ENCODE assay signal across 21 cellular contexts in the genomic region with DNA sequence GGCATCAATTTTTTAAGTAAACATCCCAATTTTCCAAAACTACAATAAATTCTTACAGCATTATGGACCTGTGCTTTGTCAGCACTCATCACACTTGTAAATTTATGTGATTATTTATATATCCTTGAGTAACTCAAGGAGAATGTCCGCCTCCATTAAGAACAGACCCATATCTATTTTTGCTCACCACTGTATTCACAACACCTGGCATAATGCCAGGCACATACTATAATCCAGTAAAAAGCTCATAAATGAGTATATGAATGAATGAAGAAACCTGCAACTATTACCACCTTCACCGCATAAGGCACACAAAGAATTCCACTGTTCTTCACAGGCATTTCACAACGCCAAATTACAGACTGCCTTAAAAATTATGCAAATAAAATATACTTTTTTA. TPM values are rescaled to one million over a fixed set of nuclear protein-coding genes. Genes with fewer than 3 reads are reported as not detected.
A peak's percentile ranks its signal among the peaks of the same experiment; 100 is the strongest.
DNase-seq lines count a peak whose midpoint lies in the region; ATAC-seq and TF ChIP-seq lines count a peak whose summit lies in the region.
"Had no signal": no experiment of that assay in that cellular context is flagged by ENCODE, and none has a peak within 500 bp of the region (broad histone marks: within the 10 kb centered on the region; RNA-seq: fewer than 3 reads in every experiment).

No MANE protein-coding gene starts in this region.

- H3K4me1 Mint-ChIP-seq in type B pancreatic cell (ENCODE audit: unreplicated experiment): peaks cover 19% of the 10 kb centered on the region
- H3K4me1 Mint-ChIP-seq: activated naive CD8-positive, alpha-beta T cell treated with anti-CD3 and anti-CD28 coated beads, Interleukin-2, amount 50 U/mL, for 24 hours had no signal

- peak; percentile 7 to 20 for DNase-seq in NCI-H526 (lab: John Stamatoyannopoulos, UW)
- no peak for DNase-seq in NCI-H526 treated with DMSO at 0.1 percent for 48 hours (lab: John Stamatoyannopoulos, UW)
- peak; percentile 14 for DNase-seq in NCI-H69 (lab: John Stamatoyannopoulos, UW)
- peak; percentile 36 to 49 for DNase-seq in erythroblast (lab: John Stamatoyannopoulos, UW)
- DNase-seq in retinal pigment epithelial cell (ENCODE audit: low read depth): peak; percentile 42
- no peak for DNase-seq in type B pancreatic cell (ENCODE audit: extremely low spot score, unreplicated experiment)
- DNase-seq in stimulated activated CD4-positive, alpha-beta T cell treated with anti-CD3 and anti-CD28 coated beads, Interleukin-4, amount 100 ng/mL, for 1 hour: no peak
- DNase-seq: activated CD4-positive, alpha-beta memory T cell treated with anti-CD3 and anti-CD28 coated beads, Interleukin-2, amount 10 ng/mL, durations not matched to agents 7 days and 5 days; activated naive CD8-positive, alpha-beta T cell treated with anti-CD3 and anti-CD28 coated beads, Interleukin-2, amount 50 U/mL, for 24 hours; activated T-cell treated with anti-CD3 and anti-CD28 coated beads, Interleukin-2, amount 50 U/mL, for 4 hours; C1 segment of cervical spinal cord; endodermal cell; GF-D8; KBM-7; left ventricle myocardium inferior; NCI-H1092 treated with DMSO at 0.1 percent for 48 hours; pancreas; small intestine had no signal

- no peak for TF ChIP-seq CTCF in retinal pigment epithelial cell (conservative IDR thresholded peaks at IDR 0.05; ENCODE audit: low read depth, low read length)
- TF ChIP-seq CTCF in type B pancreatic cell (conservative IDR thresholded peaks at IDR 0.05): no peak

- no peaks in the 10 kb centered on the region for H3K27me3 Mint-ChIP-seq in type B pancreatic cell
- H3K27me3 Mint-ChIP-seq: activated CD4-positive, alpha-beta memory T cell treated with anti-CD3 and anti-CD28 coated beads, Interleukin-2, amount 10 ng/mL, durations not matched to agents 7 days and 5 days; activated naive CD8-positive, alpha-beta T cell treated with anti-CD3 and anti-CD28 coated beads, Interleukin-2, amount 50 U/mL, for 24 hours had no signal

- peaks cover 33% of the 10 kb centered on the region for H3K36me3 Mint-ChIP-seq in type B pancreatic cell

- no peak overlapping the region for H3K4me3 ChIP-seq in retinal pigment epithelial cell (ENCODE audit: low read length)
- H3K4me3 ChIP-seq: left ventricle myocardium inferior, pancreas had no signal

- no peak overlapping the region for H3K27ac Mint-ChIP-seq in type B pancreatic cell
- H3K27ac Mint-ChIP-seq: activated CD4-positive, alpha-beta memory T cell treated with anti-CD3 and anti-CD28 coated beads, Interleukin-2, amount 10 ng/mL, durations not matched to agents 7 days and 5 days; activated naive CD8-positive, alpha-beta T cell treated with anti-CD3 and anti-CD28 coated beads, Interleukin-2, amount 50 U/mL, for 24 hours; endodermal cell; T-helper 1 cell treated with Interleukin-12 subunit alpha and Interleukin-12 subunit beta and Interleukin-4 antibody, amounts not matched to agents 30 μg/mL and 1 μg/mL, for 36 hours had no signal

- TF ChIP-seq POLR2A in erythroblast (IDR thresholded peaks at IDR 0.05; ENCODE audit: low read length): no peak

- no peak for ATAC-seq in HG02759 (IDR thresholded peaks at IDR 0.05; ENCODE audit: unreplicated experiment)
- ATAC-seq: activated naive CD8-positive, alpha-beta T cell treated with anti-CD3 and anti-CD28 coated beads, Interleukin-2, amount 50 U/mL, for 24 hours; activated T-cell treated with anti-CD3 and anti-CD28 coated beads, Interleukin-2, amount 50 U/mL, for 4 hours; pancreas; Right ventricle myocardium inferior had no signal

- H3K4me3 Mint-ChIP-seq in type B pancreatic cell: no peak overlapping the region
- H3K4me3 Mint-ChIP-seq: activated CD4-positive, alpha-beta memory T cell treated with anti-CD3 and anti-CD28 coated beads, Interleukin-2, amount 10 ng/mL, durations not matched to agents 7 days and 5 days; activated naive CD8-positive, alpha-beta T cell treated with anti-CD3 and anti-CD28 coated beads, Interleukin-2, amount 50 U/mL, for 24 hours; activated T-cell treated with anti-CD3 and anti-CD28 coated beads, Interleukin-2, amount 50 U/mL, for 4 hours; endodermal cell; T-helper 1 cell treated with Interleukin-12 subunit alpha and Interleukin-12 subunit beta and Interleukin-4 antibody, amounts not matched to agents 30 μg/mL and 1 μg/mL, for 36 hours had no signal

- H3K9me3 Mint-ChIP-seq in type B pancreatic cell: no peaks in the 10 kb centered on the region
- H3K9me3 Mint-ChIP-seq: activated CD4-positive, alpha-beta memory T cell treated with anti-CD3 and anti-CD28 coated beads, Interleukin-2, amount 10 ng/mL, durations not matched to agents 7 days and 5 days; activated naive CD8-positive, alpha-beta T cell treated with anti-CD3 and anti-CD28 coated beads, Interleukin-2, amount 50 U/mL, for 24 hours; activated T-cell treated with anti-CD3 and anti-CD28 coated beads, Interleukin-2, amount 50 U/mL, for 4 hours; endodermal cell; T-helper 1 cell treated with Interleukin-12 subunit alpha and Interleukin-12 subunit beta and Interleukin-4 antibody, amounts not matched to agents 30 μg/mL and 1 μg/mL, for 36 hours had no signal

RNA-seq across cellular contexts. Expression of a gene that starts 46.9 kb away (rescaled TPM):
- total RNA-seq in type B pancreatic cell (ENCODE audit: low replicate concordance): 26.3 and 27.0 TPM in 2 replicates

Comparison
In these comparisons a context has a peak if more than half of its experiments do, and no peak if none do; other contexts are left out.
1. DNase-seq: peak in NCI-H526 (2 of 2), NCI-H69 (single experiment), erythroblast (2 of 2) and retinal pigment epithelial cell (single experiment); none in NCI-H526 treated with DMSO at 0.1 percent for 48 hours (single experiment), type B pancreatic cell (single experiment) and stimulated activated CD4-positive, alpha-beta T cell treated with anti-CD3 and anti-CD28 coated beads, Interleukin-4, amount 100 ng/mL, for 1 hour (single experiment).